In genomic region chr5:123511648-123512605, GRCh38 we compare ENCODE assay signal across 8 cellular contexts. TPM values are rescaled to one million over a fixed set of nuclear protein-coding genes. Genes with fewer than 3 reads are reported as not detected.
DNase-seq lines count a peak whose midpoint lies in the region; ATAC-seq and TF ChIP-seq lines count a peak whose summit lies in the region.

TSS of gene CSNK1G3 (plus strand) at chr5:123512177. CDS start at chr5:123545664, 33,487 bp downstream.

- peak within 1 kb of the TSS; percentile 97 for H3K4me3 Mint-ChIP-seq in activated T-helper 1 cell treated with anti-CD3 and anti-CD28 coated beads, Interleukin-12 subunit alpha, Interleukin-12 subunit beta, Interleukin-2, Interleukin-4 antibody, amounts not matched to agents 30 ng/mL and 10 ng/mL and 1 ng/mL, durations not matched to agents 14 hours and 24 hours and 36 hours

- H3K4me1 ChIP-seq in DOHH2 (ENCODE audit: control insufficient read depth, low read length) (peaks cover 24% of the 10 kb centered on the region), esophagus squamous epithelium (peaks cover 0 to 39% (median 20%) of the 10 kb centered on the region in 3 donors)

- TF ChIP-seq CTCF in DOHH2 (IDR thresholded peaks at IDR 0.05; ENCODE audit: low read depth, low read length, poor library complexity, severe bottlenecking) (no peak), esophagus squamous epithelium (IDR thresholded peaks at IDR 0.05) (peak in 1 of 6 experiments; percentile 5)

- H3K36me3 Mint-ChIP-seq in activated T-helper 1 cell treated with anti-CD3 and anti-CD28 coated beads, Interleukin-12 subunit alpha, Interleukin-12 subunit beta, Interleukin-2, Interleukin-4 antibody, amounts not matched to agents 30 ng/mL and 10 ng/mL and 1 ng/mL, durations not matched to agents 14 hours and 24 hours and 36 hours (ENCODE audit: low read depth), result peaks cover 16% of the 10 kb centered on the region

- H3K27me3 ChIP-seq in DOHH2 (ENCODE audit: control insufficient read depth, low read length) (no peaks in the 10 kb centered on the region), esophagus squamous epithelium (no peaks in the 10 kb centered on the region)

- 1 to 2% methylated on average over 16 to 30 of the region's 82 CpGs for WGBS in esophagus squamous epithelium, 2 donors

- H3K27me3 Mint-ChIP-seq in activated T-helper 1 cell treated with anti-CD3 and anti-CD28 coated beads, Interleukin-12 subunit alpha, Interleukin-12 subunit beta, Interleukin-2, Interleukin-4 antibody, amounts not matched to agents 30 ng/mL and 10 ng/mL and 1 ng/mL, durations not matched to agents 14 hours and 24 hours and 36 hours (ENCODE audit: insufficient read depth), result peaks cover 5% of the 10 kb centered on the region

- intact Hi-C loops in activated T-helper 1 cell treated with anti-CD3 and anti-CD28 coated beads, Interleukin-12 subunit alpha, Interleukin-12 subunit beta, Interleukin-2, Interleukin-4 antibody, amounts not matched to agents 30 ng/mL and 10 ng/mL and 1 ng/mL, durations not matched to agents 14 hours and 24 hours and 36 hours (cut with micrococcal nuclease), result loop anchor here (1.0 to 10.0 kb wide), 6 partner anchors 37 to 737 kb away; partner anchors contain the start of genes CEP120 and SNX2
- intact Hi-C loops in esophagus squamous epithelium (cut with DNase I), result loop anchor here (5.0 kb wide), 1 partner anchor 90 kb away; the partner anchor contains the start of gene CEP120

- peak; percentile 94 for ATAC-seq in GM21786 (IDR thresholded peaks at IDR 0.05; ENCODE audit: unreplicated experiment)

- H3K27ac ChIP-seq in DOHH2 (ENCODE audit: low read depth, low read length) (peak within 1 kb of the TSS; percentile 49), KOPT-K1 (ENCODE audit: low read depth, low read length, poor library complexity, severe bottlenecking) (peak within 1 kb of the TSS; percentile 58), esophagus squamous epithelium (peak within 1 kb of the TSS; percentile 91 to 98 (median 96))

- no peaks in the 10 kb centered on the region for H3K9me2 ChIP-seq in DOHH2 (replicated peaks; ENCODE audit: control insufficient read depth, low read length)

- peak within 1 kb of the TSS; percentile 88 for H3K4me3 ChIP-seq in DOHH2 (ENCODE audit: low read length)
- peak within 1 kb of the TSS; percentile 84 to 97 (median 90) for H3K4me3 ChIP-seq in esophagus squamous epithelium

- H3K79me2 ChIP-seq in DOHH2 (ENCODE audit: control insufficient read depth, low read length), result peaks cover 42% of the 10 kb centered on the region

- DNase-seq in RPMI7951 (ENCODE audit: low read depth), result peak; percentile 96
- peak; percentile 89 for DNase-seq in activated T-helper 1 cell treated with anti-CD3 and anti-CD28 coated beads, Interleukin-12 subunit alpha, Interleukin-12 subunit beta, Interleukin-2, Interleukin-4 antibody, amounts not matched to agents 30 ng/mL and 10 ng/mL and 1 ng/mL, durations not matched to agents 14 hours and 24 hours and 36 hours (ENCODE audit: low spot score)
- DNase-seq in esophagus squamous epithelium (lab: John Stamatoyannopoulos, UW), result peak; percentile 83
- peak; percentile 99 for DNase-seq in myocyte (ENCODE audit: low read depth)
- DNase-seq in stimulated activated CD8-positive, alpha-beta memory T cell treated with anti-CD3 and anti-CD28 coated beads, Interleukin-7, amount 100 ng/mL, for 48 hours (ENCODE audit: extremely low read depth in 1 of 2, low read depth in 1 of 2), result peak; percentile 86 to 90

- peak in 3 of 4 donors; percentile 77 to 96 (median 81) for TF ChIP-seq POLR2A in esophagus squamous epithelium (IDR thresholded peaks at IDR 0.05)

- peaks cover 1% of the 10 kb centered on the region; the same call in 1 of the 2 replicates for H4K20me1 ChIP-seq in DOHH2 (ENCODE audit: control insufficient read depth, insufficient read depth, low read depth, low read length)

- H3K4me1 Mint-ChIP-seq in activated T-helper 1 cell treated with anti-CD3 and anti-CD28 coated beads, Interleukin-12 subunit alpha, Interleukin-12 subunit beta, Interleukin-2, Interleukin-4 antibody, amounts not matched to agents 30 ng/mL and 10 ng/mL and 1 ng/mL, durations not matched to agents 14 hours and 24 hours and 36 hours (ENCODE audit: low read depth), result peaks cover 53% of the 10 kb centered on the region

- H3K9me3 ChIP-seq in DOHH2 (ENCODE audit: control insufficient read depth, insufficient read depth, low read length) (no peaks in the 10 kb centered on the region), KOPT-K1 (ENCODE audit: insufficient read depth, low read length, poor library complexity, severe bottlenecking) (no peaks in the 10 kb centered on the region), esophagus squamous epithelium (no peaks in the 10 kb centered on the region)

- peak within 1 kb of the TSS; percentile 83 for H3K4me2 ChIP-seq in DOHH2 (ENCODE audit: low read length)

- H3F3A ChIP-seq in DOHH2 (ENCODE audit: control insufficient read depth, insufficient read depth), result no peaks in the 10 kb centered on the region

- peak within 1 kb of the TSS; percentile 99 for H3K27ac Mint-ChIP-seq in activated T-helper 1 cell treated with anti-CD3 and anti-CD28 coated beads, Interleukin-12 subunit alpha, Interleukin-12 subunit beta, Interleukin-2, Interleukin-4 antibody, amounts not matched to agents 30 ng/mL and 10 ng/mL and 1 ng/mL, durations not matched to agents 14 hours and 24 hours and 36 hours

- no peaks in the 10 kb centered on the region for H3K36me3 ChIP-seq in DOHH2 (ENCODE audit: control insufficient read depth, low read length)
- H3K36me3 ChIP-seq in KOPT-K1 (ENCODE audit: insufficient read depth, low read length), result no peaks in the 10 kb centered on the region
- H3K36me3 ChIP-seq in esophagus squamous epithelium, result no peaks in the 10 kb centered on the region

- H3K9me3 Mint-ChIP-seq in activated T-helper 1 cell treated with anti-CD3 and anti-CD28 coated beads, Interleukin-12 subunit alpha, Interleukin-12 subunit beta, Interleukin-2, Interleukin-4 antibody, amounts not matched to agents 30 ng/mL and 10 ng/mL and 1 ng/mL, durations not matched to agents 14 hours and 24 hours and 36 hours, result no peaks in the 10 kb centered on the region

RNA-seq across cellular contexts. Expression of gene CSNK1G3, which starts in this region (rescaled TPM):
- total RNA-seq in RPMI7951 (2014; rRNA removed; shearing (Covaris generic)), result 31.9 and 35.7 TPM in 2 replicates
- total RNA-seq in activated T-helper 1 cell treated with anti-CD3 and anti-CD28 coated beads, Interleukin-12 subunit alpha, Interleukin-12 subunit beta, Interleukin-2, Interleukin-4 antibody, amounts not matched to agents 30 ng/mL and 10 ng/mL and 1 ng/mL, durations not matched to agents 14 hours and 24 hours and 36 hours, result 39.6 and 45.8 TPM in 2 replicates
- 10 to 100 TPM; 17.4 to 82.6 (median 42.5) TPM for total RNA-seq in esophagus squamous epithelium
- total RNA-seq in myocyte, result 33.0 and 38.9 TPM in 2 replicates
- 12.6 TPM for polyA plus RNA-seq in myocyte (2012)

Comparison
In these comparisons a context has a peak if more than half of its experiments do, and no peak if none do; other contexts are left out.
1. Peak in every context shown above with its lines: DNase-seq, ATAC-seq, H3K4me3 ChIP-seq and H3K27ac ChIP-seq.